8 cellular contexts compared by ENCODE assay signal in genomic region chr7:134778941-134779740, GRCh38. TPM values are rescaled to one million over a fixed set of nuclear protein-coding genes. Genes with fewer than 3 reads are reported as not detected.
A peak's percentile ranks its signal among the peaks of the same experiment; 100 is the strongest.
DNase-seq lines count a peak whose midpoint lies in the region; ATAC-seq and TF ChIP-seq lines count a peak whose summit lies in the region.

CALD1 (plus strand) TSS chr7:134779634; CDS start chr7:134867734, 88,100 bp downstream.

- H3K27me3 ChIP-seq in heart left ventricle (no peaks in the 10 kb centered on the region), trophoblast cell (ENCODE audit: insufficient read depth, low read length) (no peaks in the 10 kb centered on the region)

- H3K9me3 ChIP-seq in HEK293 (ENCODE audit: control insufficient read depth, insufficient read depth, low read depth, low read length) = no peaks in the 10 kb centered on the region
- no peaks in the 10 kb centered on the region for H3K9me3 ChIP-seq in heart left ventricle
- H3K9me3 ChIP-seq in trophoblast cell (ENCODE audit: insufficient read depth, low read depth, low read length) = peaks cover 2% of the 10 kb centered on the region

- peak within 1 kb of the TSS; percentile 82 for H2BK120ac ChIP-seq in trophoblast cell (ENCODE audit: insufficient read depth, low read length, poor library complexity)

- H3K36me3 ChIP-seq in HEK293 (ENCODE audit: control insufficient read depth in 2 of 2, insufficient read depth in 1 of 2, low read length in 2 of 2) (no peaks in the 10 kb centered on the region), heart left ventricle (peaks cover 0 to 6% (median 0%) of the 10 kb centered on the region in 9 donors), trophoblast cell (ENCODE audit: control insufficient read depth in 1 of 2, insufficient read depth in 2 of 2, low read length in 2 of 2) (peaks cover 6 to 8% of the 10 kb centered on the region in 2 experiments)

- H3K23ac ChIP-seq in trophoblast cell (ENCODE audit: low read length) = no peak within 1 kb of the TSS

- peak within 1 kb of the TSS; percentile 93 for H2AK5ac ChIP-seq in trophoblast cell (ENCODE audit: low read length)

- peak within 1 kb of the TSS; percentile 91 for H3K9ac ChIP-seq in trophoblast cell (ENCODE audit: low read length)

- peak within 1 kb of the TSS; percentile 82 for H3K4ac ChIP-seq in trophoblast cell (ENCODE audit: low read depth, low read length)

- peak within 1 kb of the TSS; percentile 96 for H4K91ac ChIP-seq in trophoblast cell (ENCODE audit: low read depth, low read length)

- TF ChIP-seq CTCF in HEK293 (tag by site-specific recombination; IDR thresholded peaks at IDR 0.05) (peak; percentile 31; the same call in 1 of the 2 replicates), heart left ventricle (IDR thresholded peaks at IDR 0.05) (no peak)

- H4K8ac ChIP-seq in trophoblast cell (ENCODE audit: low read depth, low read length) = no peak within 1 kb of the TSS

- WGBS in heart left ventricle, 4 donors = 10 to 21% (median 13%) methylated on average over 15 of the region's 15 CpGs
- WGBS in trophoblast cell (ENCODE audit: extremely low coverage, insufficient coverage, insufficient read length) = no CpG with 5 or more reads among the region's 15 CpGs

- H3K4me1 ChIP-seq in HEK293 (ENCODE audit: control insufficient read depth, insufficient read depth, low read length) (0 out of 2 replicates have a peak, but pooled peaks cover 3% of the 10 kb centered on the region), heart left ventricle (peaks cover 0 to 52% (median 33%) of the 10 kb centered on the region in 12 donors), trophoblast cell (ENCODE audit: control insufficient read depth in 1 of 2, insufficient read depth in 2 of 2, low read length in 2 of 2) (peaks cover 14 to 29% of the 10 kb centered on the region in 2 experiments)

- peak within 1 kb of the TSS; percentile 55 for H3K4me3 ChIP-seq in HEK293 (ENCODE audit: low read depth, low read length)
- peak within 1 kb of the TSS; percentile 36 to 75 (median 66) for H3K4me3 ChIP-seq in heart left ventricle
- H3K4me3 ChIP-seq in trophoblast cell (ENCODE audit: low read depth, low read length) = peak within 1 kb of the TSS; percentile 75

- H3K18ac ChIP-seq in trophoblast cell (ENCODE audit: low read length) = no peak within 1 kb of the TSS

- H2BK12ac ChIP-seq in trophoblast cell (ENCODE audit: low read length) = peak within 1 kb of the TSS; percentile 98

- ATAC-seq in heart left ventricle (peak; percentile 89 to 94 (median 93)), GM21786 (IDR thresholded peaks at IDR 0.05; ENCODE audit: unreplicated experiment) (no peak), HG03442 (IDR thresholded peaks at IDR 0.05; ENCODE audit: unreplicated experiment) (no peak)

- peak within 1 kb of the TSS; percentile 79 for H3K14ac ChIP-seq in trophoblast cell (ENCODE audit: low read length)

- H2BK5ac ChIP-seq in trophoblast cell (ENCODE audit: low read depth, low read length, poor library complexity) = peak within 1 kb of the TSS; percentile 94

- peak; percentile 98 for DNase-seq in amniotic epithelial cell (ENCODE audit: low read depth)
- peak; percentile 66 to 83 (median 81) for DNase-seq in heart left ventricle
- peak; percentile 97 for DNase-seq in trophoblast cell
- DNase-seq in NCI-H524 treated with DMSO at 0.1 percent for 48 hours (lab: John Stamatoyannopoulos, UW) = no peak
- no peak for DNase-seq in NCI-H2029 treated with DMSO at 0.1 percent for 48 hours (lab: John Stamatoyannopoulos, UW)

- no peak within 1 kb of the TSS for H2AFZ ChIP-seq in trophoblast cell (ENCODE audit: insufficient read depth, low read length, poor library complexity)

- H3K4me2 ChIP-seq in trophoblast cell (ENCODE audit: low read length) = peak within 1 kb of the TSS; percentile 59

- peaks cover 28% of the 10 kb centered on the region for H3K79me1 ChIP-seq in trophoblast cell (ENCODE audit: low read length)

- no peak within 1 kb of the TSS for H4K12ac ChIP-seq in trophoblast cell (ENCODE audit: low read depth, low read length)

- peak in 1 of 2 donors; percentile 82 for TF ChIP-seq POLR2A in heart left ventricle (IDR thresholded peaks at IDR 0.05)

- H3K27ac ChIP-seq in HEK293 (ENCODE audit: extremely low read depth, low read depth, low read length) (peak within 1 kb of the TSS; percentile 56), heart left ventricle (peak within 1 kb of the TSS; percentile 81 to 92 (median 88)), trophoblast cell (ENCODE audit: low read depth, low read length) (peak within 1 kb of the TSS; percentile 97)

- peaks cover 18% of the 10 kb centered on the region for H3K79me2 ChIP-seq in trophoblast cell (ENCODE audit: control insufficient read depth, insufficient read depth, low read length, poor library complexity)

- POLR2A ChIA-PET in HEK293 (lab: Yijun Ruan, JAX) = interaction anchor here (1.4 kb wide), 2 partner anchors 9 to 107 kb away, joined by 3 to 5 read pairs; no protein-coding TSS in a partner anchor

- CTCF ChIA-PET in HEK293 (lab: Yijun Ruan, JAX) = no interaction called here

- intact Hi-C loops in heart left ventricle (cut with DNase I) = loop anchor here in 7 of 10 donors (1.0 to 10.0 kb wide), 6 partner anchors 112 to 386 kb away; no protein-coding TSS in a partner anchor

TF ChIP-seq in HEK293, 187 proteins besides CTCF, POLR2A, EP300 and RAD21 (continues in another document):
- TF ChIP-seq ZNF555 (tag by site-specific recombination; conservative IDR thresholded peaks at IDR 0.05) (no peak), ZNF768 (tag by site-specific recombination; IDR thresholded peaks at IDR 0.05) (no peak), ZNF16 (tag by site-specific recombination; IDR thresholded peaks at IDR 0.05; ENCODE audit: low read depth) (no peak), ZNF341 (tag by site-specific recombination; IDR thresholded peaks at IDR 0.05; ENCODE audit: low read depth) (no peak), ZNF146 (tag by site-specific recombination; IDR thresholded peaks at IDR 0.05) (no peak), SCRT2 (tag by site-specific recombination; IDR thresholded peaks at IDR 0.05) (no peak), ZFP37 (tag by site-specific recombination; IDR thresholded peaks at IDR 0.05) (no peak), ZNF175 (tag by site-specific recombination; IDR thresholded peaks at IDR 0.05) (no peak), ZNF658 (tag by site-specific recombination; IDR thresholded peaks at IDR 0.05) (no peak), HOXA7 (CRISPR knock-in tag; IDR thresholded peaks at IDR 0.05; ENCODE audit: borderline replicate concordance) (no peak), ZNF433 (tag by site-specific recombination; IDR thresholded peaks at IDR 0.05; ENCODE audit: low read depth) (no peak), ZNF223 (tag by site-specific recombination; IDR thresholded peaks at IDR 0.05) (no peak), ZBTB48 (tag by site-specific recombination; IDR thresholded peaks at IDR 0.05) (no peak), ZNF830 (tag by site-specific recombination; IDR thresholded peaks at IDR 0.05; ENCODE audit: low read depth) (no peak), PRDM10 (tag by site-specific recombination; IDR thresholded peaks at IDR 0.05) (peak; percentile 73)
- TF ChIP-seq, protein P1, sequence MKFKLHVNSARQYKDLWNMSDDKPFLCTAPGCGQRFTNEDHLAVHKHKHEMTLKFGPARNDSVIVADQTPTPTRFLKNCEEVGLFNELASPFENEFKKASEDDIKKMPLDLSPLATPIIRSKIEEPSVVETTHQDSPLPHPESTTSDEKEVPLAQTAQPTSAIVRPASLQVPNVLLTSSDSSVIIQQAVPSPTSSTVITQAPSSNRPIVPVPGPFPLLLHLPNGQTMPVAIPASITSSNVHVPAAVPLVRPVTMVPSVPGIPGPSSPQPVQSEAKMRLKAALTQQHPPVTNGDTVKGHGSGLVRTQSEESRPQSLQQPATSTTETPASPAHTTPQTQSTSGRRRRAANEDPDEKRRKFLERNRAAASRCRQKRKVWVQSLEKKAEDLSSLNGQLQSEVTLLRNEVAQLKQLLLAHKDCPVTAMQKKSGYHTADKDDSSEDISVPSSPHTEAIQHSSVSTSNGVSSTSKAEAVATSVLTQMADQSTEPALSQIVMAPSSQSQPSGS (tag by site-specific recombination; IDR thresholded peaks at IDR 0.05; ENCODE audit: low read depth) = peak; percentile 82

RNA-seq across cellular contexts. Expression of gene CALD1, which starts in this region (rescaled TPM):
- total RNA-seq in heart left ventricle = 100 to 1,000 TPM in 8 of 9 donors, 10 to 100 TPM in 1; 89.6 to 186 (median 130) TPM
- polyA plus RNA-seq in heart left ventricle = 100 to 1,000 TPM in 1 of 2 donors, 10 to 100 TPM in 1; 95.1 to 104 TPM
- 510 and 518 TPM in 2 replicates for polyA plus RNA-seq in trophoblast cell (2013)

Comparison
In these comparisons a context has a peak if more than half of its experiments do, and no peak if none do; other contexts are left out.
1. DNase-seq: peak in amniotic epithelial cell (single experiment), heart left ventricle (5 of 5) and trophoblast cell (2 of 2); none in NCI-H524 treated with DMSO at 0.1 percent for 48 hours (single experiment) and NCI-H2029 treated with DMSO at 0.1 percent for 48 hours (single experiment).
2. ATAC-seq: peak in heart left ventricle (4 of 4); none in GM21786 (single experiment) and HG03442 (single experiment).
3. Peak in every context shown above with its lines, with median percentiles within 50 percentile points of each other: H3K27ac ChIP-seq and H3K4me3 ChIP-seq.